ENCODE assay signal across 10 cellular contexts in genomic region chr1:244052011-244052727, GRCh38. TPM values are rescaled to one million over a fixed set of nuclear protein-coding genes. Genes with fewer than 3 reads are reported as not detected.
A peak's percentile ranks its signal among the peaks of the same experiment; 100 is the strongest.
DNase-seq lines count a peak whose midpoint lies in the region; ATAC-seq and TF ChIP-seq lines count a peak whose summit lies in the region.
"Had no signal": no experiment of that assay in that cellular context is flagged by ENCODE, and none has a peak within 500 bp of the region (broad histone marks: within the 10 kb centered on the region; RNA-seq: fewer than 3 reads in every experiment).

No MANE protein-coding gene starts in this region.

- H3K4me3 ChIP-seq in ascending aorta (peak overlapping the region in 1 of 2 donors; percentile 9), neural progenitor cell (peak overlapping the region; percentile 89)

- H3K9me3 ChIP-seq in ascending aorta (no peaks in the 10 kb centered on the region), neural progenitor cell (ENCODE audit: low read depth) (no peaks in the 10 kb centered on the region)

- H3K4me2 ChIP-seq in neural progenitor cell, result peak overlapping the region; percentile 98

- intact Hi-C loops in ascending aorta (cut with DNase I), result no loop called here

- H3F3A ChIP-seq in neural progenitor cell (ENCODE audit: low read depth), result peaks cover 32% of the 10 kb centered on the region

- H3K4me1 Mint-ChIP-seq in neural progenitor cell, result peaks cover 24% of the 10 kb centered on the region

- H3K9me3 Mint-ChIP-seq in neural progenitor cell, result no peaks in the 10 kb centered on the region
- H3K9me3 Mint-ChIP-seq: stimulated activated naive CD8-positive, alpha-beta T cell treated with anti-CD3 and anti-CD28 coated beads, Interleukin-15, amount 100 ng/mL, for 72 hours had no signal

- H3K27me3 Mint-ChIP-seq in neural progenitor cell (ENCODE audit: insufficient read depth, low read depth), result peaks cover 3% of the 10 kb centered on the region
- H3K27me3 Mint-ChIP-seq: stimulated activated naive CD8-positive, alpha-beta T cell treated with anti-CD3 and anti-CD28 coated beads, Interleukin-15, amount 100 ng/mL, for 72 hours had no signal

- H3K27ac ChIP-seq in ascending aorta (peak overlapping the region; percentile 22 to 34), neural progenitor cell (no peak overlapping the region)

- no peak overlapping the region for H3K4me3 Mint-ChIP-seq in neural progenitor cell

- TF ChIP-seq CTCF in ascending aorta (IDR thresholded peaks at IDR 0.05) (no peak), neural progenitor cell (IDR thresholded peaks at IDR 0.05) (no peak)

- DNase-seq in DMS 273 (lab: John Stamatoyannopoulos, UW; ENCODE audit: unreplicated experiment) (peak; percentile 87), NCI-H146 (lab: John Stamatoyannopoulos, UW) (peak; percentile 57), ascending aorta (ENCODE audit: low spot score in 2 of 2) (no peak), neural progenitor cell (ENCODE audit: low spot score) (peak; percentile 57), T-helper 2 cell (no peak), middle frontal gyrus (ENCODE audit: extremely low spot score, low spot score) (no peak)
- DNase-seq: stimulated activated naive CD8-positive, alpha-beta T cell treated with anti-CD3 and anti-CD28 coated beads, Interleukin-15, amount 100 ng/mL, for 72 hours; T-helper 1 cell had no signal

- peaks cover 67% of the 10 kb centered on the region for H3K79me2 ChIP-seq in neural progenitor cell (ENCODE audit: low read depth)

- H3K9ac ChIP-seq in neural progenitor cell, result no peak overlapping the region

- H3K36me3 Mint-ChIP-seq in neural progenitor cell, result peaks cover 2% of the 10 kb centered on the region

- no peak overlapping the region for H3K27ac Mint-ChIP-seq in neural progenitor cell
- H3K27ac Mint-ChIP-seq: stimulated activated naive CD8-positive, alpha-beta T cell treated with anti-CD3 and anti-CD28 coated beads, Interleukin-15, amount 100 ng/mL, for 72 hours had no signal

- no peak for ATAC-seq in GM19463 (IDR thresholded peaks at IDR 0.05; ENCODE audit: unreplicated experiment)
- ATAC-seq in HG03354 (IDR thresholded peaks at IDR 0.05; ENCODE audit: poor library complexity, severe bottlenecking, unreplicated experiment), result no peak
- ATAC-seq: stimulated activated naive CD8-positive, alpha-beta T cell treated with anti-CD3 and anti-CD28 coated beads, Interleukin-15, amount 100 ng/mL, for 72 hours had no signal

- H3K4me1 ChIP-seq in ascending aorta, result peaks cover 0 to 17% of the 10 kb centered on the region in 2 donors
- H3K4me1 ChIP-seq in neural progenitor cell, result peaks cover 61% of the 10 kb centered on the region

- H3K36me3 ChIP-seq in ascending aorta (peaks cover 6 to 15% of the 10 kb centered on the region in 2 donors), neural progenitor cell (no peaks in the 10 kb centered on the region)

- peaks cover 68% of the 10 kb centered on the region for H4K20me1 ChIP-seq in neural progenitor cell (ENCODE audit: low read depth)

- no peak overlapping the region for H2AFZ ChIP-seq in neural progenitor cell (replicated peaks)

- H3K27me3 ChIP-seq in ascending aorta, result no peaks in the 10 kb centered on the region
- H3K27me3 ChIP-seq in neural progenitor cell, result no peaks in the 10 kb centered on the region

RNA-seq across cellular contexts. Expression of gene ZBTB18, which starts 1.1 kb away (rescaled TPM):
- total RNA-seq in ascending aorta (7.1 TPM), neural progenitor cell (ENCODE audit: low replicate concordance) (26.8 and 30.1 TPM in 2 replicates)

Comparison
In these comparisons a context has a peak if more than half of its experiments do, and no peak if none do; other contexts are left out.
1. DNase-seq: peak in DMS 273 (single experiment), NCI-H146 (single experiment) and neural progenitor cell (single experiment); none in ascending aorta (0 of 2), T-helper 2 cell (0 of 5) and middle frontal gyrus (single experiment).